In genomic region chr19:44093931-44094765, GRCh38 we compare ENCODE assay signal across 8 cellular contexts. TPM values are rescaled to one million over a fixed set of nuclear protein-coding genes. Genes with fewer than 3 reads are reported as not detected.
A peak's percentile ranks its signal among the peaks of the same experiment; 100 is the strongest.
DNase-seq lines count a peak whose midpoint lies in the region; ATAC-seq and TF ChIP-seq lines count a peak whose summit lies in the region.

TSS of gene ZNF224 (plus strand) at chr19:44094361. CDS start at chr19:44097874, 3,513 bp downstream.

- peaks cover 22 to 40% (median 36%) of the 10 kb centered on the region in 3 donors for H3K4me1 Mint-ChIP-seq in CD8-positive, alpha-beta memory T cell

- H3K27me3 ChIP-seq in CD8-positive, alpha-beta memory T cell (ENCODE audit: insufficient read depth, low read length, poor library complexity, severe bottlenecking): no peaks in the 10 kb centered on the region
- H3K27me3 ChIP-seq in HUES64 (ENCODE audit: insufficient read depth, low read length): no peaks in the 10 kb centered on the region
- H3K27me3 ChIP-seq in OCI-LY3 (ENCODE audit: low read depth, low read length): no peaks in the 10 kb centered on the region
- no peaks in the 10 kb centered on the region for H3K27me3 ChIP-seq in mononuclear cell (ENCODE audit: insufficient read depth, low read length)

- peak within 1 kb of the TSS; percentile 87 for H3K27ac ChIP-seq in CD8-positive, alpha-beta memory T cell (ENCODE audit: low read depth, low read length)
- H3K27ac ChIP-seq in HUES64 (ENCODE audit: low read depth, low read length) (no peak within 1 kb of the TSS), OCI-LY3 (ENCODE audit: low read length) (peak within 1 kb of the TSS; percentile 33)

- H3K4me2 ChIP-seq in OCI-LY3 (ENCODE audit: low read length): peak within 1 kb of the TSS; percentile 75

- H3K4me3 ChIP-seq in CD8-positive, alpha-beta memory T cell (ENCODE audit: low read length): peak within 1 kb of the TSS; percentile 82
- H3K4me3 ChIP-seq in HUES64 (ENCODE audit: low read length) (peak within 1 kb of the TSS; percentile 83), OCI-LY3 (ENCODE audit: low read length) (peak within 1 kb of the TSS; percentile 80), mononuclear cell (ENCODE audit: low read length) (peak within 1 kb of the TSS; percentile 74)

- H3K36me3 ChIP-seq in CD8-positive, alpha-beta memory T cell (ENCODE audit: insufficient read depth, low read length): peaks cover 12% of the 10 kb centered on the region
- peaks cover 20% of the 10 kb centered on the region for H3K36me3 ChIP-seq in HUES64 (ENCODE audit: insufficient read depth, low read length)
- H3K36me3 ChIP-seq in OCI-LY3 (replicated peaks; ENCODE audit: low read depth, low read length): peaks cover 24% of the 10 kb centered on the region

- peak within 1 kb of the TSS; percentile 24 to 99 (median 92) for H3K27ac Mint-ChIP-seq in CD8-positive, alpha-beta memory T cell

- peak within 1 kb of the TSS; percentile 96 for H2AFZ ChIP-seq in OCI-LY3 (ENCODE audit: low read depth, low read length)

- H3K27me3 Mint-ChIP-seq in CD8-positive, alpha-beta memory T cell: no peaks in the 10 kb centered on the region

- POLR2A ChIA-PET in CD8-positive, alpha-beta memory T cell (lab: Charles Lee): interaction anchor here (0.6 kb wide), 2 partner anchors 24 to 118 kb away, joined by 3 read pairs; partner anchors contain the start of gene ZNF227

- H3K4me1 ChIP-seq in CD8-positive, alpha-beta memory T cell (ENCODE audit: insufficient read depth, low read length): peaks cover 19% of the 10 kb centered on the region
- H3K4me1 ChIP-seq in HUES64 (ENCODE audit: insufficient read depth, low read length) (peaks cover 4% of the 10 kb centered on the region; the same call in 1 of the 2 replicates), OCI-LY3 (ENCODE audit: low read length) (peaks cover 4% of the 10 kb centered on the region; the same call in 1 of the 2 replicates), mononuclear cell (ENCODE audit: insufficient read depth, low read length) (peaks cover 10% of the 10 kb centered on the region)

- peak; percentile 71 to 86 (median 75) for DNase-seq in CD8-positive, alpha-beta memory T cell
- peak; percentile 86 for DNase-seq in activated CD8-positive, alpha-beta memory T cell treated with anti-CD3 and anti-CD28 coated beads, Interleukin-2, amount 50 U/mL, for 48 hours
- DNase-seq in epidermal melanocyte (ENCODE audit: insufficient read length, low spot score): peak; percentile 90
- peak; percentile 75 to 77 for DNase-seq in stimulated activated CD8-positive, alpha-beta memory T cell treated with anti-CD3 and anti-CD28 coated beads, Interleukin-2, amount 100 ng/mL, for 48 hours (ENCODE audit: low read depth in 2 of 2)

- CTCF ChIA-PET in CD8-positive, alpha-beta memory T cell (lab: Charles Lee): interaction anchor here (1.4 to 2.1 kb wide), 5 partner anchors 11 to 211 kb away, joined by 4 to 7 read pairs (median 5); partner anchors contain the start of genes ZNF235 and ZNF45

- no peaks in the 10 kb centered on the region for H4K20me1 ChIP-seq in OCI-LY3 (ENCODE audit: insufficient read depth, low read length)

- H3K36me3 Mint-ChIP-seq in CD8-positive, alpha-beta memory T cell: peaks cover 10 to 39% (median 15%) of the 10 kb centered on the region in 3 donors

- H3K9me3 Mint-ChIP-seq in CD8-positive, alpha-beta memory T cell: no peaks in the 10 kb centered on the region

- H3K4me3 Mint-ChIP-seq in CD8-positive, alpha-beta memory T cell: peak within 1 kb of the TSS; percentile 83 to 99 (median 98)

- WGBS in HUES64: under 1% methylated on average over 50 of the region's 50 CpGs

- peaks cover 21% of the 10 kb centered on the region for H3K79me2 ChIP-seq in OCI-LY3 (ENCODE audit: low read length)

- H3K9me3 ChIP-seq in CD8-positive, alpha-beta memory T cell (ENCODE audit: low read length): no peaks in the 10 kb centered on the region
- no peaks in the 10 kb centered on the region for H3K9me3 ChIP-seq in HUES64 (ENCODE audit: insufficient read depth, low read depth, low read length)
- no peaks in the 10 kb centered on the region for H3K9me3 ChIP-seq in OCI-LY3 (ENCODE audit: insufficient read depth, low read length)
- no peaks in the 10 kb centered on the region for H3K9me3 ChIP-seq in mononuclear cell (ENCODE audit: low read depth, low read length)

- H3K9ac ChIP-seq in HUES64 (ENCODE audit: low read depth, low read length) (peak within 1 kb of the TSS; percentile 76), OCI-LY3 (ENCODE audit: low read length) (peak within 1 kb of the TSS; percentile 82)

- peak; percentile 92 for ATAC-seq in GM21423 (IDR thresholded peaks at IDR 0.05; ENCODE audit: unreplicated experiment)

- TF ChIP-seq CTCF in OCI-LY3 (IDR thresholded peaks at IDR 0.05; ENCODE audit: low read depth, low read length): no peak

RNA-seq across cellular contexts. Expression of gene ZNF224, which starts in this region (rescaled TPM):
- 10 to 100 TPM; 19.6 to 20.6 TPM for total RNA-seq in CD8-positive, alpha-beta memory T cell
- polyA plus RNA-seq in CD8-positive, alpha-beta memory T cell: 11.9 TPM
- polyA plus RNA-seq in HUES64 (2013, experiment 1 of 2): 8.2 TPM
- polyA plus RNA-seq in HUES64 (2013, experiment 2 of 2): 7.1 TPM
- 24.0 TPM for total RNA-seq in mononuclear cell
